Comparison of ENCODE assay signal across 20 cellular contexts in the genomic region with DNA sequence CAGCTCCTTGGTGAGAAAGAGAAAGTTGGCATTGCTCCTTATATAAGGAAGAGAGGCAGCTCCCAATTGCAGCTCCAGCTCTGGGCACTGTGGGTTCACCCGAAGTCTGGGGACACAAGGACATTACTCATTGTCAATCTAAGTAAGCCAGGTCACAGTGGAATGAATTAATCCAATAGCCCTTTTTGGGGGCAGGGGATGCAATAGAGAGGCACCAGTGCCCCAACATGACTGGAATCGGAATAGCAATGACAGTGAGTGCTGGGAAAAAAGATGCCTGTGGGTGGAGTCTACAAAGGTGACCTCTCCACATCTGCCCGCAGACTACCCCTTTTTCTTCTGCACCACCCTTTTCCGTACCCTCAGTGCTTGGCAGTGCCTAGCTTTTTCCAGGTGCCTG. TPM values are rescaled to one million over a fixed set of nuclear protein-coding genes. Genes with fewer than 3 reads are reported as not detected.
"Had no signal": no experiment of that assay in that cellular context is flagged by ENCODE, and none has a peak within 500 bp of the region (broad histone marks: within the 10 kb centered on the region; RNA-seq: fewer than 3 reads in every experiment).

No MANE protein-coding gene starts in this region.

- H3K4me3 ChIP-seq: body of pancreas, esophagus muscularis mucosa, gastrocnemius medialis, prostate gland, spleen, thoracic aorta, upper lobe of left lung had no signal

- DNase-seq: activated CD4-positive, alpha-beta T cell treated with anti-CD3 and anti-CD28 coated beads for 1 hour; activated CD4-positive, alpha-beta T cell treated with anti-CD3 and anti-CD28 coated beads, Interleukin-2, amount 50 U/mL, for 1 hour; activated CD8-positive, alpha-beta T cell treated with anti-CD3 and anti-CD28 coated beads, Interleukin-2, amount 10 ng/mL, durations not matched to agents 7 days and 5 days; activated gamma-delta T cell treated with Interleukin-2 at 50 U/mL for 16 hours; anterior cingulate cortex; body of pancreas; effector memory CD4-positive, alpha-beta T cell; gastrocnemius medialis; hippocampal formation; left ventricle myocardium superior; mammary epithelial cell; natural killer cell; spleen; stimulated activated CD4-positive, alpha-beta T cell treated with anti-CD3 and anti-CD28 coated beads, Interleukin-4, amount 100 ng/mL, for 1 hour; stimulated activated naive CD4-positive, alpha-beta T cell; upper lobe of left lung had no signal

- H3K36me3 ChIP-seq: esophagus muscularis mucosa, gastrocnemius medialis, prostate gland, spleen, thoracic aorta, upper lobe of left lung had no signal

- H3K4me1 ChIP-seq: prostate gland had no signal

- H3K9me3 ChIP-seq: body of pancreas, esophagus muscularis mucosa, gastrocnemius medialis, prostate gland, spleen, thoracic aorta, upper lobe of left lung had no signal

- H3K27ac ChIP-seq: body of pancreas, esophagus muscularis mucosa, gastrocnemius medialis, prostate gland, spleen, thoracic aorta, upper lobe of left lung had no signal

RNA-seq across cellular contexts. Expression of a gene that starts 11.1 kb away (rescaled TPM):
- polyA plus RNA-seq: endothelial cell of umbilical vein, mammary epithelial cell, spleen had no signal

RNA-seq across cellular contexts. Expression of a gene that starts 31.9 kb away (rescaled TPM):
- polyA plus RNA-seq: endothelial cell of umbilical vein had no signal
